Comparison of ENCODE assay signal across 8 cellular contexts in the genomic region with DNA sequence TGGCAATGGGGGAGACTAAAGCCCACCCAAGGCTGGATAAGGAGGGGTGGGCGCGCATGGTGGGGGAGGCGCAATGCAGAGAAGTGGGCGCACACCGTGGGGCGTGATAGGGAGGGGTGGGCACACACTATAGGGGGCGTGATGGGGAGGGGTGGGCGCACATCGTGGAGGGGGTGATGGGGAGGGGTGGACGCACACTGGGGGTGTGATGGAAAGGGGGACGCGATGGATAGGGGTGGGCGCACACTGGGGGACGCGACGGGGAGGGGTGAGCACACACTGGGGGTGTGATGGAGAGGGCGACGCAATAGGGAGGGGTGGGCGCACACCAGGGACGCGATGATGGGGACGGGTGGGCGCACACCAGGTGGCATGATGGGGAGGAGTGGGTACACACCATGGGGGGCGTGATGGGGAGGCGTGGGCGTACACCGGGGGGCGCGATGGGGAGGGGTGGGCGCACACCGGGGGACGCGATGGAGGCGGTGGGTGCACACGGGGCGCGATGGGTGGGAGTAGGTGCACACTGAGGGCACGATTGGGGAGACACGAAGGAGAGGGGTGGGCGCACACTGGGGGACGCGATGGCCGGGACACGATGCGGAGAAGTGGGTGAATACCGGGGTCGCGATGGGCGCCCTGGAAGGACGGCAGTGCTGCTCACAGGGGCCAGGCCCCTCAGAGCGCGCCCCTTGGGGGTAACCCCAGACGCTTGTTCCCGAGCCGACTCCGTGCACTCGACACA. TPM values are rescaled to one million over a fixed set of nuclear protein-coding genes. Genes with fewer than 3 reads are reported as not detected.
A peak's percentile ranks its signal among the peaks of the same experiment; 100 is the strongest.
DNase-seq lines count a peak whose midpoint lies in the region; ATAC-seq, FAIRE-seq and TF ChIP-seq lines count a peak whose summit lies in the region.

No MANE protein-coding gene starts in this region.

- peak overlapping the region; percentile 5 for H2BK5ac ChIP-seq in neuronal stem cell (ENCODE audit: low read length)

- peaks cover 4% of the 10 kb centered on the region for H3K9me3 ChIP-seq in CD8-positive, alpha-beta T cell (ENCODE audit: low read length)
- H3K9me3 ChIP-seq in MG63 (peaks cover 16% of the 10 kb centered on the region), endodermal cell (ENCODE audit: control insufficient read depth, low read length) (peaks cover 22% of the 10 kb centered on the region), neuronal stem cell (replicated peaks in 1 of 2; ENCODE audit: control insufficient read depth in 2 of 2, insufficient read depth in 1 of 2, low read depth in 1 of 2, low read length in 2 of 2) (peaks cover 16 to 19% of the 10 kb centered on the region in 2 donors)

- peak overlapping the region; percentile 37 for H3K4ac ChIP-seq in neuronal stem cell (ENCODE audit: low read length)

- no peak overlapping the region for H4K91ac ChIP-seq in neuronal stem cell (ENCODE audit: low read depth, low read length, poor library complexity)

- no peak overlapping the region for H2BK120ac ChIP-seq in neuronal stem cell (ENCODE audit: low read depth, low read length)

- no peaks in the 10 kb centered on the region for H3K27me3 Mint-ChIP-seq in CD8-positive, alpha-beta T cell (ENCODE audit: low read depth)
- peaks cover 24% of the 10 kb centered on the region for H3K27me3 Mint-ChIP-seq in endodermal cell (ENCODE audit: insufficient read depth)

- no peak overlapping the region for H2BK15ac ChIP-seq in neuronal stem cell (ENCODE audit: low read length)

- peaks cover 9% of the 10 kb centered on the region for H3K4me1 Mint-ChIP-seq in CD8-positive, alpha-beta T cell (ENCODE audit: low read depth)
- peaks cover 18% of the 10 kb centered on the region for H3K4me1 Mint-ChIP-seq in endodermal cell

- no peak for TF ChIP-seq CTCF in CD8-positive, alpha-beta T cell (IDR thresholded peaks at IDR 0.05)
- TF ChIP-seq CTCF in endodermal cell (conservative IDR thresholded peaks at IDR 0.05), result no peak

- H3K23ac ChIP-seq in neuronal stem cell (ENCODE audit: low read depth, low read length, poor library complexity), result peak overlapping the region; percentile 91

- WGBS in endodermal cell (ENCODE audit: insufficient coverage in 1 of 2, insufficient read length in 1 of 2), 2 experiments, result 51 to 65% methylated on average over 15 to 54 of the region's 57 CpGs
- no CpG with 5 or more reads among the region's 57 CpGs for WGBS in neuronal stem cell (ENCODE audit: extremely low coverage in 2 of 2, insufficient read length in 2 of 2, insufficient replicate concordance in 1 of 2), 2 donors

- peak overlapping the region; percentile 75 for H2AK5ac ChIP-seq in neuronal stem cell (ENCODE audit: low read depth, low read length)

- H3K27me3 ChIP-seq in CD8-positive, alpha-beta T cell (ENCODE audit: insufficient read depth, low read length), result no peaks in the 10 kb centered on the region
- H3K27me3 ChIP-seq in MG63 (no peaks in the 10 kb centered on the region), endodermal cell (ENCODE audit: control insufficient read depth, insufficient read depth, low read length, poor library complexity, severe bottlenecking) (no peaks in the 10 kb centered on the region), neuronal stem cell (ENCODE audit: control insufficient read depth in 3 of 3, insufficient read depth in 3 of 3, low read depth in 1 of 3, low read length in 3 of 3) (peaks cover 0 to 3% (median 0%) of the 10 kb centered on the region in 3 experiments)

- H3K4me1 ChIP-seq in CD8-positive, alpha-beta T cell (ENCODE audit: insufficient read depth, low read length), result peaks cover 18% of the 10 kb centered on the region
- no peaks in the 10 kb centered on the region for H3K4me1 ChIP-seq in endodermal cell (ENCODE audit: control insufficient read depth, insufficient read depth, low read length)
- peaks cover 0 to 7% of the 10 kb centered on the region in 2 donors for H3K4me1 ChIP-seq in neuronal stem cell (ENCODE audit: control insufficient read depth in 2 of 2, insufficient read depth in 1 of 2, low read depth in 1 of 2, low read length in 2 of 2)

- peak overlapping the region; percentile 71 for H3K14ac ChIP-seq in neuronal stem cell (ENCODE audit: low read length)

- H3K4me3 ChIP-seq in CD8-positive, alpha-beta T cell (ENCODE audit: low read depth, low read length), result peak overlapping the region; percentile 46
- H3K4me3 ChIP-seq in MG63 (peak overlapping the region; percentile 72), endodermal cell (ENCODE audit: low read length) (peak overlapping the region; percentile 84), neuronal stem cell (ENCODE audit: low read length in 2 of 2) (peak overlapping the region; percentile 62 to 85)

- no peaks in the 10 kb centered on the region for H3K36me3 ChIP-seq in CD8-positive, alpha-beta T cell (ENCODE audit: insufficient read depth, low read length)
- H3K36me3 ChIP-seq in MG63, result peaks cover 25% of the 10 kb centered on the region
- H3K36me3 ChIP-seq in endodermal cell (ENCODE audit: control insufficient read depth, insufficient read depth, low read length), result peaks cover 4% of the 10 kb centered on the region
- H3K36me3 ChIP-seq in neuronal stem cell (replicated peaks in 1 of 2; ENCODE audit: control insufficient read depth in 2 of 2, insufficient read depth in 2 of 2, low read length in 2 of 2), result peaks cover 6 to 19% of the 10 kb centered on the region in 2 donors

- no peak overlapping the region for H3K27ac Mint-ChIP-seq in CD8-positive, alpha-beta T cell
- H3K27ac Mint-ChIP-seq in endodermal cell, result no peak overlapping the region

- H3K4me2 ChIP-seq in neuronal stem cell (ENCODE audit: insufficient read depth, low read length, poor library complexity, severe bottlenecking), result peak overlapping the region; percentile 94

- H2BK12ac ChIP-seq in neuronal stem cell (ENCODE audit: low read length), result no peak overlapping the region

- ATAC-seq in CD8-positive, alpha-beta T cell, result no peak
- ATAC-seq in GM19023 (IDR thresholded peaks at IDR 0.05; ENCODE audit: unreplicated experiment) (no peak), GM18907 (IDR thresholded peaks at IDR 0.05; ENCODE audit: unreplicated experiment) (no peak)

- H4K8ac ChIP-seq in neuronal stem cell (ENCODE audit: low read depth, low read length), result peak overlapping the region; percentile 86

- intact Hi-C loops in CD8-positive, alpha-beta T cell (cut with DNase I, micrococcal nuclease), result loop anchor here (1.0 to 5.0 kb wide), 13 partner anchors 15 to 1845 kb away; a partner anchor contains a TSS
- intact Hi-C loops in head of caudate nucleus (cut with DNase I), result loop anchor here (2.0 to 5.0 kb wide), 2 partner anchors 16 to 55 kb away; a partner anchor contains a TSS

- H3K36me3 Mint-ChIP-seq in CD8-positive, alpha-beta T cell, result peaks cover 17% of the 10 kb centered on the region
- H3K36me3 Mint-ChIP-seq in endodermal cell (ENCODE audit: low read depth), result peaks cover 11% of the 10 kb centered on the region

- no peak for FAIRE-seq in urothelium cell line (lab: Jason Lieb, UNC)

- peak overlapping the region; percentile 79 for H3K4me3 Mint-ChIP-seq in CD8-positive, alpha-beta T cell
- H3K4me3 Mint-ChIP-seq in endodermal cell, result peak overlapping the region; percentile 59

- CTCF ChIA-PET in CD8-positive, alpha-beta T cell (lab: Charles Lee), result interaction anchor here (1.6 kb wide), 1 partner anchor 15 kb away, joined by 3 read pairs; a partner anchor contains a TSS

- peak overlapping the region; percentile 90 for H3K18ac ChIP-seq in neuronal stem cell (ENCODE audit: low read length)

- no peak for DNase-seq in CD8-positive, alpha-beta T cell
- no peak for DNase-seq in MG63
- DNase-seq in endodermal cell, result no peak
- DNase-seq in neuronal stem cell (ENCODE audit: low spot score), result no peak
- DNase-seq in urothelium cell line (ENCODE audit: low spot score), result no peak
- no peak for DNase-seq in head of caudate nucleus

- peak overlapping the region; percentile 70 for H3K9ac ChIP-seq in endodermal cell (ENCODE audit: extremely low read depth, low read length, poor library complexity, severe bottlenecking)
- H3K9ac ChIP-seq in neuronal stem cell (ENCODE audit: low read depth, low read length, poor library complexity), result peak overlapping the region; percentile 93

- H3K9me3 Mint-ChIP-seq in CD8-positive, alpha-beta T cell, result peaks cover 2% of the 10 kb centered on the region
- H3K9me3 Mint-ChIP-seq in endodermal cell, result peaks cover 30% of the 10 kb centered on the region

- peak overlapping the region; percentile 13 for H3K27ac ChIP-seq in CD8-positive, alpha-beta T cell (ENCODE audit: low read depth, low read length)
- H3K27ac ChIP-seq in endodermal cell (ENCODE audit: low read depth, low read length) (no peak overlapping the region), neuronal stem cell (replicated peaks; ENCODE audit: low read length) (no peak overlapping the region)

- peak overlapping the region; percentile 92 for H2AFZ ChIP-seq in neuronal stem cell (ENCODE audit: low read length)

- peaks cover 24% of the 10 kb centered on the region for H3K79me1 ChIP-seq in neuronal stem cell (ENCODE audit: low read depth, low read length)

- POLR2A ChIA-PET in CD8-positive, alpha-beta T cell (lab: Charles Lee), result interaction anchor here (0.6 to 1.5 kb wide), 7 partner anchors 8 to 262 kb away, joined by 3 to 5 read pairs (median 3); a partner anchor contains a TSS

RNA-seq across cellular contexts. Expression of a gene that starts 0.9 kb away (rescaled TPM):
- 10 to 100 TPM; 84.7 to 87.3 TPM for total RNA-seq in CD8-positive, alpha-beta T cell
- 153 and 197 TPM in 2 replicates for total RNA-seq in MG63 (2014; rRNA removed; shearing (Covaris generic); ENCODE audit: low replicate concordance)
- 10 to 100 TPM; 79.5 to 96.4 TPM for total RNA-seq in endodermal cell
- polyA plus RNA-seq in endodermal cell (2013, experiment 1 of 2), result 123 TPM
- 111 TPM for polyA plus RNA-seq in endodermal cell (2013, experiment 2 of 2)
- 216 TPM for polyA plus RNA-seq in neuronal stem cell (2013, experiment 1 of 2)
- polyA plus RNA-seq in neuronal stem cell (2013, experiment 2 of 2), result 212 TPM

RNA-seq across cellular contexts. Expression of a gene that starts 15.3 kb away (rescaled TPM):
- total RNA-seq in CD8-positive, alpha-beta T cell, result 10 to 100 TPM; 88.8 to 89.1 TPM
- 59.9 and 76.0 TPM in 2 replicates for total RNA-seq in MG63 (2014; rRNA removed; shearing (Covaris generic); ENCODE audit: low replicate concordance)
- 10 to 100 TPM; 84.0 to 84.8 TPM for total RNA-seq in endodermal cell
- polyA plus RNA-seq in endodermal cell (2013, experiment 1 of 2), result 75.0 TPM
- polyA plus RNA-seq in endodermal cell (2013, experiment 2 of 2), result 63.5 TPM
- polyA plus RNA-seq in neuronal stem cell (2013, experiment 1 of 2), result 48.4 TPM
- 50.1 TPM for polyA plus RNA-seq in neuronal stem cell (2013, experiment 2 of 2)

RNA-seq across cellular contexts. Expression of a gene that starts 56.6 kb away (rescaled TPM):
- total RNA-seq in CD8-positive, alpha-beta T cell, result 10 to 100 TPM; 71.0 to 73.3 TPM
- 396 and 445 TPM in 2 replicates for total RNA-seq in MG63 (2014; rRNA removed; shearing (Covaris generic); ENCODE audit: low replicate concordance)
- total RNA-seq in endodermal cell, result 100 to 1,000 TPM; 155 to 168 TPM
- 225 TPM for polyA plus RNA-seq in endodermal cell (2013, experiment 1 of 2)
- polyA plus RNA-seq in endodermal cell (2013, experiment 2 of 2), result 224 TPM
- polyA plus RNA-seq in neuronal stem cell (2013, experiment 1 of 2), result 134 TPM
- polyA plus RNA-seq in neuronal stem cell (2013, experiment 2 of 2), result 131 TPM
